Comparison of ENCODE assay signal across 8 cellular contexts in genomic region chr3:50256978-50257890, GRCh38. TPM values are rescaled to one million over a fixed set of nuclear protein-coding genes. Genes with fewer than 3 reads are reported as not detected.
DNase-seq lines count a peak whose midpoint lies in the region; ATAC-seq and TF ChIP-seq lines count a peak whose summit lies in the region.

No MANE protein-coding gene starts in this region.

- in situ Hi-C loops in Caki2 (cut with HindIII; ENCODE audit: low pct_unique_long_range_greater_than_20kb, low sequenced_read_pairs), result no loop called here

- POLR2A ChIA-PET in HEK293T (lab: Yijun Ruan, JAX), result interaction anchor here (1.4 to 1.9 kb wide), 2 partner anchors 11 to 22 kb away, joined by 5 to 6 read pairs; partner anchors contain the start of gene GNAI2

- H3K4me3 Mint-ChIP-seq in activated naive CD4-positive, alpha-beta T cell treated with anti-CD3 and anti-CD28 coated beads, Interleukin-2, amount 10 ng/mL, durations not matched to agents 7 days and 5 days, result no peak overlapping the region

- H3K27ac ChIP-seq in layer of hippocampus (ENCODE audit: low read depth, low read length), result peak overlapping the region; percentile 43

- H3K9me3 Mint-ChIP-seq in activated naive CD4-positive, alpha-beta T cell treated with anti-CD3 and anti-CD28 coated beads, Interleukin-2, amount 10 ng/mL, durations not matched to agents 7 days and 5 days, result no peaks in the 10 kb centered on the region

- DNase-seq in Caki2 (ENCODE audit: low read depth) (peak; percentile 40), HEK293T (ENCODE audit: extremely low spot score) (peak; percentile 51), NCI-H226 (no peak), left lobe of liver (ENCODE audit: low spot score) (no peak), pons (ENCODE audit: low spot score) (no peak)
- peak; percentile 64 for DNase-seq in activated naive CD4-positive, alpha-beta T cell treated with anti-CD3 and anti-CD28 coated beads, Interleukin-2, amount 10 ng/mL, durations not matched to agents 7 days and 5 days

- no peak overlapping the region for H3K27ac Mint-ChIP-seq in activated naive CD4-positive, alpha-beta T cell treated with anti-CD3 and anti-CD28 coated beads, Interleukin-2, amount 10 ng/mL, durations not matched to agents 7 days and 5 days

- ATAC-seq in left lobe of liver (no peak), GM18907 (IDR thresholded peaks at IDR 0.05; ENCODE audit: unreplicated experiment) (no peak)

- H3K4me1 Mint-ChIP-seq in activated naive CD4-positive, alpha-beta T cell treated with anti-CD3 and anti-CD28 coated beads, Interleukin-2, amount 10 ng/mL, durations not matched to agents 7 days and 5 days, result peaks cover 10% of the 10 kb centered on the region

- CTCF ChIA-PET in HEK293T (lab: Yijun Ruan, JAX), result interaction anchor here (0.6 to 4.0 kb wide), 9 partner anchors 10 to 99 kb away, joined by 3 to 31 read pairs (median 3); partner anchors contain the start of gene GNAI2
- CTCF ChIA-PET in activated naive CD4-positive, alpha-beta T cell treated with anti-CD3 and anti-CD28 coated beads, Interleukin-2, amount 10 ng/mL, durations not matched to agents 7 days and 5 days (lab: Charles Lee), result interaction anchor here (0.5 to 3.1 kb wide), 9 partner anchors 10 to 67 kb away, joined by 3 to 20 read pairs (median 3); no protein-coding TSS in a partner anchor

- H3K27me3 Mint-ChIP-seq in activated naive CD4-positive, alpha-beta T cell treated with anti-CD3 and anti-CD28 coated beads, Interleukin-2, amount 10 ng/mL, durations not matched to agents 7 days and 5 days, result no peaks in the 10 kb centered on the region

- H3K27me3 ChIP-seq in layer of hippocampus (ENCODE audit: control insufficient read depth, insufficient read depth, low read length), result no peaks in the 10 kb centered on the region

- H3K36me3 Mint-ChIP-seq in activated naive CD4-positive, alpha-beta T cell treated with anti-CD3 and anti-CD28 coated beads, Interleukin-2, amount 10 ng/mL, durations not matched to agents 7 days and 5 days, result peaks cover 44% of the 10 kb centered on the region

TF ChIP-seq in HEK293T, 16 proteins besides CTCF, POLR2A, EP300 and RAD21:
- TF ChIP-seq ARNT (IDR thresholded peaks at IDR 0.05), result no peak
- no peak for TF ChIP-seq SP1 (IDR thresholded peaks at IDR 0.05)
- TF ChIP-seq CTBP1 (IDR thresholded peaks at IDR 0.05; ENCODE audit: borderline replicate concordance), result no peak
- TF ChIP-seq SUZ12 (IDR thresholded peaks at IDR 0.05), result no peak
- TF ChIP-seq FOXK2 (IDR thresholded peaks at IDR 0.05), result no peak
- TF ChIP-seq PKNOX1 (IDR thresholded peaks at IDR 0.05), result no peak
- TF ChIP-seq ZNF384 (IDR thresholded peaks at IDR 0.05), result no peak

RNA-seq across cellular contexts. Expression of gene SEMA3B, which starts 11.7 kb away (rescaled TPM):
- 99.9 and 105 TPM in 2 replicates for total RNA-seq in Caki2 (2014; rRNA removed; shearing (Covaris generic); ENCODE audit: low replicate concordance)
- total RNA-seq in left lobe of liver, result 5.7 TPM

RNA-seq across cellular contexts. Expression of gene GNAI2, which starts 21.2 kb away (rescaled TPM):
- total RNA-seq in Caki2 (2014; rRNA removed; shearing (Covaris generic); ENCODE audit: low replicate concordance), result 100 and 121 TPM in 2 replicates
- 115 TPM for total RNA-seq in left lobe of liver

RNA-seq across cellular contexts. Expression of gene LSMEM2, which starts 21.7 kb away (rescaled TPM):
- not detected in 2 replicates for total RNA-seq in Caki2 (2014; rRNA removed; shearing (Covaris generic); ENCODE audit: low replicate concordance)
- not detected for total RNA-seq in left lobe of liver

RNA-seq across cellular contexts. Expression of gene IFRD2, which starts 35.0 kb away (rescaled TPM):
- total RNA-seq in Caki2 (2014; rRNA removed; shearing (Covaris generic); ENCODE audit: low replicate concordance), result 69.5 and 114 TPM in 2 replicates
- total RNA-seq in left lobe of liver, result 63.8 TPM

RNA-seq across cellular contexts. Expression of gene HYAL3, which starts 42.0 kb away (rescaled TPM):
- 2.8 and 3.1 TPM in 2 replicates for total RNA-seq in Caki2 (2014; rRNA removed; shearing (Covaris generic); ENCODE audit: low replicate concordance)
- 2.9 TPM for total RNA-seq in left lobe of liver

Comparison
In these comparisons a context has a peak if more than half of its experiments do, and no peak if none do; other contexts are left out.
1. DNase-seq: peak in Caki2 (single experiment), HEK293T (single experiment) and activated naive CD4-positive, alpha-beta T cell treated with anti-CD3 and anti-CD28 coated beads, Interleukin-2, amount 10 ng/mL, durations not matched to agents 7 days and 5 days (single experiment); none in NCI-H226 (single experiment), left lobe of liver (single experiment) and pons (single experiment).
2. RNA of gene SEMA3B, which starts 11.7 kb away (total RNA-seq): 99.9 to 105 TPM in Caki2; 5.7 TPM in left lobe of liver (single experiment); every median in the first group is over 10 times any median in the second.